Comparison of ENCODE assay signal across 8 cellular contexts in the genomic region with DNA sequence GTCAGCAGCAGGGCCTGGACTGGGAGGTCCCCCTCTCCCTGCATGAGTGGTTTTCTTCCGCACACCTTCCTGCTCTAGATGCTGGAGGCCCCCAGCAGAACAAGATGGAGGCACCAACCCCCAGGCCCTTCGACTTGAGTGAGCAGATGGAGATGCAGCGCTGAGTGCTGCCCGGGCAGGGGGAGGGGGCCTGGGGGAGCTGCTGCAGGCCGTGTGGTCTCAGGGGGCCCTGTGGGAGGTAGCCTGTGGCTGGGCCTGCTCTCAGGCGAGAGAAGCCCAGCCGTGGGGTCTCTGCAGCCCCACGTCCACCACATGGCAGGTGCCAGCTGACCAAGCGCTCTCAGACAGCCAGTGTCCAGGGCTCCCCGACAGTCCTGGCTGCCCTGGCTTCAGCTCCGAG. TPM values are rescaled to one million over a fixed set of nuclear protein-coding genes. Genes with fewer than 3 reads are reported as not detected.
A peak's percentile ranks its signal among the peaks of the same experiment; 100 is the strongest.
DNase-seq lines count a peak whose midpoint lies in the region; ATAC-seq and TF ChIP-seq lines count a peak whose summit lies in the region.

No MANE protein-coding gene starts in this region.

- no peaks in the 10 kb centered on the region for H3K9me3 Mint-ChIP-seq in natural killer cell
- no peaks in the 10 kb centered on the region for H3K9me3 Mint-ChIP-seq in natural killer cell treated with Interleukin-12 subunit alpha and Interleukin-12 subunit beta and Interleukin-15 and Interleukin-18, amount 100 ng/mL, for 72 hours
- H3K9me3 Mint-ChIP-seq in dendritic cell treated with granulocyte-macrophage colony-stimulating factor and Interleukin-4, amounts not matched to agents 40 ng/mL and 50 ng/mL, for 4 days = no peaks in the 10 kb centered on the region

- no peaks in the 10 kb centered on the region for H3K9me3 ChIP-seq in trophoblast cell (ENCODE audit: insufficient read depth, low read depth, low read length)
- H3K9me3 ChIP-seq in mucosa of descending colon = no peaks in the 10 kb centered on the region

- H3K23ac ChIP-seq in trophoblast cell (ENCODE audit: low read length) = no peak overlapping the region

- no peak overlapping the region for H2AFZ ChIP-seq in trophoblast cell (ENCODE audit: insufficient read depth, low read length, poor library complexity)

- peak overlapping the region; percentile 91 to 94 for H3K27ac Mint-ChIP-seq in natural killer cell
- H3K27ac Mint-ChIP-seq in natural killer cell treated with Interleukin-12 subunit alpha and Interleukin-12 subunit beta and Interleukin-15 and Interleukin-18, amount 100 ng/mL, for 72 hours = peak overlapping the region in 1 of 2 donors; percentile 81
- peak overlapping the region; percentile 91 for H3K27ac Mint-ChIP-seq in dendritic cell treated with granulocyte-macrophage colony-stimulating factor and Interleukin-4, amounts not matched to agents 40 ng/mL and 50 ng/mL, for 4 days

- H3K4me2 ChIP-seq in trophoblast cell (ENCODE audit: low read length) = no peak overlapping the region

- H3K36me3 Mint-ChIP-seq in natural killer cell = no peaks in the 10 kb centered on the region
- H3K36me3 Mint-ChIP-seq in natural killer cell treated with Interleukin-12 subunit alpha and Interleukin-12 subunit beta and Interleukin-15 and Interleukin-18, amount 100 ng/mL, for 72 hours = no peaks in the 10 kb centered on the region
- H3K36me3 Mint-ChIP-seq in dendritic cell treated with granulocyte-macrophage colony-stimulating factor and Interleukin-4, amounts not matched to agents 40 ng/mL and 50 ng/mL, for 4 days (ENCODE audit: low read depth) = peaks cover 29% of the 10 kb centered on the region

- H3K36me3 ChIP-seq in trophoblast cell (ENCODE audit: control insufficient read depth in 1 of 2, insufficient read depth in 2 of 2, low read length in 2 of 2) = peaks cover 0 to 6% of the 10 kb centered on the region in 2 experiments
- no peaks in the 10 kb centered on the region for H3K36me3 ChIP-seq in mucosa of descending colon (ENCODE audit: low read depth)

- no peak overlapping the region for H3K4ac ChIP-seq in trophoblast cell (ENCODE audit: low read depth, low read length)

- no peak overlapping the region for H3K4me3 Mint-ChIP-seq in natural killer cell
- H3K4me3 Mint-ChIP-seq in natural killer cell treated with Interleukin-12 subunit alpha and Interleukin-12 subunit beta and Interleukin-15 and Interleukin-18, amount 100 ng/mL, for 72 hours = no peak overlapping the region
- no peak overlapping the region for H3K4me3 Mint-ChIP-seq in dendritic cell treated with granulocyte-macrophage colony-stimulating factor and Interleukin-4, amounts not matched to agents 40 ng/mL and 50 ng/mL, for 4 days

- H3K27ac ChIP-seq in trophoblast cell (ENCODE audit: low read depth, low read length) = no peak overlapping the region

- TF ChIP-seq CTCF in natural killer cell (IDR thresholded peaks at IDR 0.05) = no peak
- TF ChIP-seq CTCF in mucosa of descending colon (IDR thresholded peaks at IDR 0.05) = no peak

- peaks cover 3% of the 10 kb centered on the region for H3K79me2 ChIP-seq in trophoblast cell (ENCODE audit: control insufficient read depth, insufficient read depth, low read length, poor library complexity)

- H4K12ac ChIP-seq in trophoblast cell (ENCODE audit: low read depth, low read length) = peak overlapping the region; percentile 35

- no peak overlapping the region for H2BK12ac ChIP-seq in trophoblast cell (ENCODE audit: low read length)

- no peak overlapping the region for H2BK120ac ChIP-seq in trophoblast cell (ENCODE audit: insufficient read depth, low read length, poor library complexity)

- H3K18ac ChIP-seq in trophoblast cell (ENCODE audit: low read length) = no peak overlapping the region

- H3K79me1 ChIP-seq in trophoblast cell (ENCODE audit: low read length) = peaks cover 15% of the 10 kb centered on the region

- peak overlapping the region; percentile 87 for H4K91ac ChIP-seq in trophoblast cell (ENCODE audit: low read depth, low read length)

- WGBS in trophoblast cell (ENCODE audit: extremely low coverage, insufficient coverage, insufficient read length) = no CpG with 5 or more reads among the region's 11 CpGs

- H3K4me1 Mint-ChIP-seq in natural killer cell = peaks cover 16 to 29% of the 10 kb centered on the region in 2 donors
- peaks cover 7 to 16% of the 10 kb centered on the region in 2 donors for H3K4me1 Mint-ChIP-seq in natural killer cell treated with Interleukin-12 subunit alpha and Interleukin-12 subunit beta and Interleukin-15 and Interleukin-18, amount 100 ng/mL, for 72 hours (ENCODE audit: low read depth in 2 of 2)
- H3K4me1 Mint-ChIP-seq in dendritic cell treated with granulocyte-macrophage colony-stimulating factor and Interleukin-4, amounts not matched to agents 40 ng/mL and 50 ng/mL, for 4 days (ENCODE audit: low read depth) = peaks cover 45% of the 10 kb centered on the region

- H3K27me3 Mint-ChIP-seq in natural killer cell (ENCODE audit: low read depth in 2 of 2) = no peaks in the 10 kb centered on the region
- H3K27me3 Mint-ChIP-seq in natural killer cell treated with Interleukin-12 subunit alpha and Interleukin-12 subunit beta and Interleukin-15 and Interleukin-18, amount 100 ng/mL, for 72 hours = no peaks in the 10 kb centered on the region
- H3K27me3 Mint-ChIP-seq in dendritic cell treated with granulocyte-macrophage colony-stimulating factor and Interleukin-4, amounts not matched to agents 40 ng/mL and 50 ng/mL, for 4 days = no peaks in the 10 kb centered on the region

- H3K14ac ChIP-seq in trophoblast cell (ENCODE audit: low read length) = no peak overlapping the region

- DNase-seq in natural killer cell (no peak), trophoblast cell (no peak), DMS114 treated with DMSO at 0.1 percent for 48 hours (lab: John Stamatoyannopoulos, UW; ENCODE audit: unreplicated experiment) (no peak), AML-193 (lab: John Stamatoyannopoulos, UW) (no peak), NCI-H510A (lab: John Stamatoyannopoulos, UW) (no peak), mucosa of descending colon (no peak)
- no peak for DNase-seq in natural killer cell treated with Interleukin-12 subunit alpha and Interleukin-12 subunit beta and Interleukin-15 and Interleukin-18, amount 100 ng/mL, for 72 hours (ENCODE audit: low spot score)

- no peak overlapping the region for H3K9ac ChIP-seq in trophoblast cell (ENCODE audit: low read length)

- no peak overlapping the region for H2BK5ac ChIP-seq in trophoblast cell (ENCODE audit: low read depth, low read length, poor library complexity)

- H3K4me1 ChIP-seq in trophoblast cell (ENCODE audit: control insufficient read depth in 1 of 2, insufficient read depth in 2 of 2, low read length in 2 of 2) (peaks cover 21 to 26% of the 10 kb centered on the region in 2 experiments), mucosa of descending colon (ENCODE audit: low read depth) (peaks cover 37% of the 10 kb centered on the region)

- H4K8ac ChIP-seq in trophoblast cell (ENCODE audit: low read depth, low read length) = peak overlapping the region; percentile 88

- H3K4me3 ChIP-seq in trophoblast cell (ENCODE audit: low read depth, low read length) = no peak overlapping the region
- no peak overlapping the region for H3K4me3 ChIP-seq in mucosa of descending colon

- intact Hi-C loops in natural killer cell (cut with micrococcal nuclease) = loop anchor here (1.0 to 10.0 kb wide), 4 partner anchors 37 to 449 kb away; no protein-coding TSS in a partner anchor
- intact Hi-C loops in dendritic cell treated with granulocyte-macrophage colony-stimulating factor and Interleukin-4, amounts not matched to agents 40 ng/mL and 50 ng/mL, for 4 days (cut with micrococcal nuclease) = loop anchor here (1.0 to 5.0 kb wide), 3 partner anchors 37 to 352 kb away; no protein-coding TSS in a partner anchor
- intact Hi-C loops in mucosa of descending colon (cut with DNase I, micrococcal nuclease) = loop anchor here in 1 of 2 donors (5.0 kb wide), 1 partner anchor 182 kb away; no protein-coding TSS in a partner anchor

- H3K27me3 ChIP-seq in trophoblast cell (ENCODE audit: insufficient read depth, low read length) = no peaks in the 10 kb centered on the region

- no peak overlapping the region for H2AK5ac ChIP-seq in trophoblast cell (ENCODE audit: low read length)

- ATAC-seq in natural killer cell (no peak), mucosa of descending colon (no peak)
- ATAC-seq in natural killer cell treated with Interleukin-12 subunit alpha and Interleukin-12 subunit beta and Interleukin-15 and Interleukin-18, amount 100 ng/mL, for 72 hours = no peak

RNA-seq across cellular contexts. Expression of gene FAAP20, which starts 1.2 kb away (rescaled TPM):
- 10 to 100 TPM; 40.3 to 53.0 (median 43.3) TPM for total RNA-seq in natural killer cell
- total RNA-seq in natural killer cell treated with Interleukin-12 subunit alpha and Interleukin-12 subunit beta and Interleukin-15 and Interleukin-18, amount 100 ng/mL, for 72 hours = 10 to 100 TPM; 43.4 to 61.8 TPM
- polyA plus RNA-seq in trophoblast cell (2013) = 85.8 and 86.1 TPM in 2 replicates
- 10 to 100 TPM; 23.4 to 42.6 (median 32.0) TPM for total RNA-seq in mucosa of descending colon

RNA-seq across cellular contexts. Expression of gene SKI, which starts 32.3 kb away (rescaled TPM):
- total RNA-seq in natural killer cell = 100 to 1,000 TPM in 2 of 3 donors, 10 to 100 TPM in 1; 96.9 to 145 (median 140) TPM
- total RNA-seq in natural killer cell treated with Interleukin-12 subunit alpha and Interleukin-12 subunit beta and Interleukin-15 and Interleukin-18, amount 100 ng/mL, for 72 hours = 10 to 100 TPM; 16.5 to 42.7 TPM
- 73.3 and 73.7 TPM in 2 replicates for polyA plus RNA-seq in trophoblast cell (2013)
- 10 to 100 TPM; 26.8 to 86.6 (median 29.0) TPM for total RNA-seq in mucosa of descending colon
